ENCODE assay signal across 17 cellular contexts in the genomic region with DNA sequence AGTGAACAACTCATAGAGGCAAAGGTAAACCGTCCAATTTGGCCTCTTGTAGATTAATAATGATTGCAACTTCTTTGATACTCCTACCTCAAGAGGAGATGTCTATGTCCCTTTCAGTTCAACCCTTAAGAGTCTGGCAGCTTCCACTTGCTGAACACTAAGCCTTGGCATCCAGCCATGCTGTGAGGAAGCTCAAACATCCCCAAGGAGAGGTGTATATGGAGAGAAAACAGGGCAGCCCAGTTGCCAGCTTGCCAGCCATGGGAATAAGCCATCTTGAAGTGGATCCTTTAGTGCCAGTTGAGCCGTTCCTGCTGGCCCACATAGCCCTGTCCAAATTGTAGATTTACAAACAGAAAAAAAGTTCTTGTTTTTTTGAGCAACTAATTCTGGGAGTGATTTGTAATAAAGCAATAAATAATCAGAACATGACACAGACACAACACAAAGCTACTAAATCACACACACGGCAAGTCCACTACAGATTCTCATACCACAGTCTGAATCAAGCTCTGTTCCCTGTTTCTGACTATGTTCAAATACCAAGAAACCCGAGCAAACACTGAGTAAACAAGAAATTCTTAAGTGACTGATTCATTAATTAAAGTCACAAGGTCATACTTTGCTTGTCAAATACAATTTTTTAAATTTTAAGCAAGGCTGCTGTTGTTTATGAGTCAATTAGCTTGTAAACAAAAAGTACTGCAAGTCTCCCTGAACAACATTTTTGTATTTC.
DNase-seq lines count a peak whose midpoint lies in the region; ATAC-seq and TF ChIP-seq lines count a peak whose summit lies in the region.
"Had no signal": no experiment of that assay in that cellular context is flagged by ENCODE, and none has a peak within 500 bp of the region (broad histone marks: within the 10 kb centered on the region; RNA-seq: fewer than 3 reads in every experiment).

No MANE protein-coding gene starts in this region.

- H3K9me3 Mint-ChIP-seq in glutamatergic neuron (ENCODE audit: unreplicated experiment): no peaks in the 10 kb centered on the region

- H3K36me3 Mint-ChIP-seq in glutamatergic neuron (ENCODE audit: unreplicated experiment): no peaks in the 10 kb centered on the region
- H3K36me3 Mint-ChIP-seq: T-cell had no signal

- no peak overlapping the region for H3K27ac Mint-ChIP-seq in glutamatergic neuron (ENCODE audit: unreplicated experiment)
- H3K27ac Mint-ChIP-seq: activated B cell treated with CpG ODN at 0.5 μM for 24 hours, T-cell had no signal

- no peaks in the 10 kb centered on the region for H3K4me1 Mint-ChIP-seq in glutamatergic neuron (ENCODE audit: low read depth, unreplicated experiment)
- H3K4me1 Mint-ChIP-seq: activated B cell treated with CpG ODN at 0.5 μM for 24 hours, T-cell had no signal

- no peaks in the 10 kb centered on the region for H3K27me3 Mint-ChIP-seq in glutamatergic neuron (ENCODE audit: unreplicated experiment)
- H3K27me3 Mint-ChIP-seq: activated B cell treated with CpG ODN at 0.5 μM for 24 hours, T-cell had no signal

- DNase-seq in EL: peak; percentile 33
- peak; percentile 54 for DNase-seq in NCI-H2029 (lab: John Stamatoyannopoulos, UW)
- DNase-seq in dedifferentiated amniotic fluid mesenchymal stem cell (ENCODE audit: extremely low spot score): peak; percentile 74
- DNase-seq in myocyte (ENCODE audit: low read depth): peak; percentile 49
- DNase-seq in NCI-H1092 treated with DMSO at 0.1 percent for 48 hours (lab: John Stamatoyannopoulos, UW): no peak
- DNase-seq in glutamatergic neuron: no peak
- DNase-seq: activated B cell treated with CpG ODN at 0.5 μM for 24 hours; activated CD8-positive, alpha-beta memory T cell treated with anti-CD3 and anti-CD28 coated beads, Interleukin-2, amount 50 U/mL, for 4 hours; activated naive CD4-positive, alpha-beta T cell treated with anti-CD3 and anti-CD28 coated beads, Interleukin-2, amount 50 U/mL, for 16 hours; erythroblast; H9; mammary epithelial cell; stimulated activated naive CD8-positive, alpha-beta T cell treated with anti-CD3 and anti-CD28 coated beads, Interleukin-15, Interleukin-2, amounts not matched to agents 100 U/mL and 50 U/mL, for 24 hours; T-cell had no signal

- no peak for TF ChIP-seq CTCF in glutamatergic neuron (IDR thresholded peaks at IDR 0.05; ENCODE audit: partially characterized antibody, unreplicated experiment)

- ATAC-seq in GM21390 (IDR thresholded peaks at IDR 0.05; ENCODE audit: unreplicated experiment): no peak
- no peak for ATAC-seq in HG03469 (IDR thresholded peaks at IDR 0.05; ENCODE audit: unreplicated experiment)
- ATAC-seq: sciatic nerve; stimulated activated naive CD8-positive, alpha-beta T cell treated with anti-CD3 and anti-CD28 coated beads, Interleukin-15, Interleukin-2, amounts not matched to agents 100 U/mL and 50 U/mL, for 24 hours; T-cell had no signal

- no peak overlapping the region for H3K4me3 Mint-ChIP-seq in glutamatergic neuron (ENCODE audit: unreplicated experiment)
- H3K4me3 Mint-ChIP-seq: activated B cell treated with CpG ODN at 0.5 μM for 24 hours, H9, T-cell had no signal

Comparison
In these comparisons a context has a peak if more than half of its experiments do, and no peak if none do; other contexts are left out.
1. DNase-seq: peak in EL (single experiment), NCI-H2029 (single experiment), dedifferentiated amniotic fluid mesenchymal stem cell (single experiment) and myocyte (single experiment); none in NCI-H1092 treated with DMSO at 0.1 percent for 48 hours (single experiment) and glutamatergic neuron (single experiment).